Comparison of ENCODE assay signal across 8 cellular contexts in genomic region chr1:155049651-155050559, GRCh38. TPM values are rescaled to one million over a fixed set of nuclear protein-coding genes. Genes with fewer than 3 reads are reported as not detected.
DNase-seq lines count a peak whose midpoint lies in the region; ATAC-seq and TF ChIP-seq lines count a peak whose summit lies in the region.

No MANE protein-coding gene starts in this region.

- DNase-seq in Caki2 (ENCODE audit: low read depth): peak; percentile 12
- no peak for DNase-seq in LNCaP clone FGC (ENCODE audit: low read depth)
- no peak for DNase-seq in mucosa of descending colon
- DNase-seq in GM10266 (ENCODE audit: extremely low spot score): no peak

- no peaks in the 10 kb centered on the region for H3K27me3 Mint-ChIP-seq in brain

- H3K4me1 ChIP-seq in mucosa of descending colon (ENCODE audit: low read depth): peaks cover 33% of the 10 kb centered on the region

- no peak for ATAC-seq in mucosa of descending colon
- ATAC-seq in GM19324 (IDR thresholded peaks at IDR 0.05; ENCODE audit: low FRiP score, unreplicated experiment): no peak
- no peak for ATAC-seq in HG03457 (IDR thresholded peaks at IDR 0.05; ENCODE audit: unreplicated experiment)
- ATAC-seq in GM19023 (IDR thresholded peaks at IDR 0.05; ENCODE audit: unreplicated experiment): no peak

- H3K4me1 Mint-ChIP-seq in brain: peaks cover 47% of the 10 kb centered on the region

- H3K4me3 ChIP-seq in LNCaP clone FGC (ENCODE audit: low read depth, low read length) (peak overlapping the region; percentile 98), mucosa of descending colon (peak overlapping the region; percentile 34)

- in situ Hi-C loops in Caki2 (cut with HindIII; ENCODE audit: low pct_unique_long_range_greater_than_20kb, low sequenced_read_pairs): no loop called here

- H3K36me3 Mint-ChIP-seq in brain: no peaks in the 10 kb centered on the region

- no peak for TF ChIP-seq CTCF in LNCaP clone FGC (IDR thresholded peaks at IDR 0.05; ENCODE audit: control insufficient read depth, extremely low read depth, insufficient read depth)
- no peak for TF ChIP-seq CTCF in brain (conservative IDR thresholded peaks at IDR 0.05)
- TF ChIP-seq CTCF in mucosa of descending colon (IDR thresholded peaks at IDR 0.05): no peak
- TF ChIP-seq CTCF in GM10266 (IDR thresholded peaks at IDR 0.05; ENCODE audit: control insufficient read depth, insufficient read depth, low read depth, missing control alignments): no peak

- intact Hi-C loops in mucosa of descending colon (cut with DNase I, micrococcal nuclease): no loop called here

- H3K4me3 Mint-ChIP-seq in brain: peak overlapping the region; percentile 78 to 93 (median 90)

- no peaks in the 10 kb centered on the region for H3K36me3 ChIP-seq in mucosa of descending colon (ENCODE audit: low read depth)

- H3K9me3 Mint-ChIP-seq in brain: no peaks in the 10 kb centered on the region

- peak overlapping the region; percentile 59 to 96 (median 88) for H3K27ac Mint-ChIP-seq in brain

- no peaks in the 10 kb centered on the region for H3K9me3 ChIP-seq in mucosa of descending colon

RNA-seq across cellular contexts. Expression of gene ADAM15, which starts 1.2 kb away (rescaled TPM):
- 102 and 125 TPM in 2 replicates for total RNA-seq in Caki2 (2014; rRNA removed; shearing (Covaris generic); ENCODE audit: low replicate concordance)
- polyA plus RNA-seq in brain (ENCODE audit: insufficient read depth, low read depth, low replicate concordance): 40.1 TPM
- 100 to 1,000 TPM in 1 of 3 donors, 10 to 100 TPM in 2; 71.8 to 148 (median 79.7) TPM for total RNA-seq in mucosa of descending colon

RNA-seq across cellular contexts. Expression of gene EFNA4, which starts 13.6 kb away (rescaled TPM):
- 22.3 and 38.5 TPM in 2 replicates for total RNA-seq in Caki2 (2014; rRNA removed; shearing (Covaris generic); ENCODE audit: low replicate concordance)
- 1.6 TPM for polyA plus RNA-seq in brain (ENCODE audit: insufficient read depth, low read depth, low replicate concordance)
- total RNA-seq in mucosa of descending colon: 10 to 100 TPM; 12.3 to 27.2 (median 26.4) TPM

RNA-seq across cellular contexts. Expression of gene DCST1, which starts 16.3 kb away (rescaled TPM):
- not detected in 2 replicates for total RNA-seq in Caki2 (2014; rRNA removed; shearing (Covaris generic); ENCODE audit: low replicate concordance)
- polyA plus RNA-seq in brain (ENCODE audit: insufficient read depth, low read depth, low replicate concordance): not detected
- under 1 TPM in 2 of 3 donors, not detected in 1; 0.19 to 0.20 TPM for total RNA-seq in mucosa of descending colon

RNA-seq across cellular contexts. Expression of gene DCST2, which starts 16.3 kb away (rescaled TPM):
- not detected in 2 replicates for total RNA-seq in Caki2 (2014; rRNA removed; shearing (Covaris generic); ENCODE audit: low replicate concordance)
- 0.81 TPM for polyA plus RNA-seq in brain (ENCODE audit: insufficient read depth, low read depth, low replicate concordance)
- total RNA-seq in mucosa of descending colon: 1 to 10 TPM; 1.7 to 3.3 (median 2.3) TPM

RNA-seq across cellular contexts. Expression of gene EFNA3, which starts 28.7 kb away (rescaled TPM):
- 9.1 and 10.0 TPM in 2 replicates for total RNA-seq in Caki2 (2014; rRNA removed; shearing (Covaris generic); ENCODE audit: low replicate concordance)
- 34.9 TPM for polyA plus RNA-seq in brain (ENCODE audit: insufficient read depth, low read depth, low replicate concordance)
- total RNA-seq in mucosa of descending colon: 10 to 100 TPM in 1 of 3 donors, 1 to 10 TPM in 2; 2.1 to 17.4 (median 5.6) TPM
